ENCODE assay signal across 1 cellular context in genomic region chr7:148466120-148466519, GRCh38.
TF ChIP-seq lines count a peak whose summit lies in the region.

No MANE protein-coding gene starts in this region.

TF ChIP-seq in GM23338, 12 proteins besides CTCF, POLR2A, EP300 and RAD21 (continued from another document):
- TF ChIP-seq, protein P1, sequence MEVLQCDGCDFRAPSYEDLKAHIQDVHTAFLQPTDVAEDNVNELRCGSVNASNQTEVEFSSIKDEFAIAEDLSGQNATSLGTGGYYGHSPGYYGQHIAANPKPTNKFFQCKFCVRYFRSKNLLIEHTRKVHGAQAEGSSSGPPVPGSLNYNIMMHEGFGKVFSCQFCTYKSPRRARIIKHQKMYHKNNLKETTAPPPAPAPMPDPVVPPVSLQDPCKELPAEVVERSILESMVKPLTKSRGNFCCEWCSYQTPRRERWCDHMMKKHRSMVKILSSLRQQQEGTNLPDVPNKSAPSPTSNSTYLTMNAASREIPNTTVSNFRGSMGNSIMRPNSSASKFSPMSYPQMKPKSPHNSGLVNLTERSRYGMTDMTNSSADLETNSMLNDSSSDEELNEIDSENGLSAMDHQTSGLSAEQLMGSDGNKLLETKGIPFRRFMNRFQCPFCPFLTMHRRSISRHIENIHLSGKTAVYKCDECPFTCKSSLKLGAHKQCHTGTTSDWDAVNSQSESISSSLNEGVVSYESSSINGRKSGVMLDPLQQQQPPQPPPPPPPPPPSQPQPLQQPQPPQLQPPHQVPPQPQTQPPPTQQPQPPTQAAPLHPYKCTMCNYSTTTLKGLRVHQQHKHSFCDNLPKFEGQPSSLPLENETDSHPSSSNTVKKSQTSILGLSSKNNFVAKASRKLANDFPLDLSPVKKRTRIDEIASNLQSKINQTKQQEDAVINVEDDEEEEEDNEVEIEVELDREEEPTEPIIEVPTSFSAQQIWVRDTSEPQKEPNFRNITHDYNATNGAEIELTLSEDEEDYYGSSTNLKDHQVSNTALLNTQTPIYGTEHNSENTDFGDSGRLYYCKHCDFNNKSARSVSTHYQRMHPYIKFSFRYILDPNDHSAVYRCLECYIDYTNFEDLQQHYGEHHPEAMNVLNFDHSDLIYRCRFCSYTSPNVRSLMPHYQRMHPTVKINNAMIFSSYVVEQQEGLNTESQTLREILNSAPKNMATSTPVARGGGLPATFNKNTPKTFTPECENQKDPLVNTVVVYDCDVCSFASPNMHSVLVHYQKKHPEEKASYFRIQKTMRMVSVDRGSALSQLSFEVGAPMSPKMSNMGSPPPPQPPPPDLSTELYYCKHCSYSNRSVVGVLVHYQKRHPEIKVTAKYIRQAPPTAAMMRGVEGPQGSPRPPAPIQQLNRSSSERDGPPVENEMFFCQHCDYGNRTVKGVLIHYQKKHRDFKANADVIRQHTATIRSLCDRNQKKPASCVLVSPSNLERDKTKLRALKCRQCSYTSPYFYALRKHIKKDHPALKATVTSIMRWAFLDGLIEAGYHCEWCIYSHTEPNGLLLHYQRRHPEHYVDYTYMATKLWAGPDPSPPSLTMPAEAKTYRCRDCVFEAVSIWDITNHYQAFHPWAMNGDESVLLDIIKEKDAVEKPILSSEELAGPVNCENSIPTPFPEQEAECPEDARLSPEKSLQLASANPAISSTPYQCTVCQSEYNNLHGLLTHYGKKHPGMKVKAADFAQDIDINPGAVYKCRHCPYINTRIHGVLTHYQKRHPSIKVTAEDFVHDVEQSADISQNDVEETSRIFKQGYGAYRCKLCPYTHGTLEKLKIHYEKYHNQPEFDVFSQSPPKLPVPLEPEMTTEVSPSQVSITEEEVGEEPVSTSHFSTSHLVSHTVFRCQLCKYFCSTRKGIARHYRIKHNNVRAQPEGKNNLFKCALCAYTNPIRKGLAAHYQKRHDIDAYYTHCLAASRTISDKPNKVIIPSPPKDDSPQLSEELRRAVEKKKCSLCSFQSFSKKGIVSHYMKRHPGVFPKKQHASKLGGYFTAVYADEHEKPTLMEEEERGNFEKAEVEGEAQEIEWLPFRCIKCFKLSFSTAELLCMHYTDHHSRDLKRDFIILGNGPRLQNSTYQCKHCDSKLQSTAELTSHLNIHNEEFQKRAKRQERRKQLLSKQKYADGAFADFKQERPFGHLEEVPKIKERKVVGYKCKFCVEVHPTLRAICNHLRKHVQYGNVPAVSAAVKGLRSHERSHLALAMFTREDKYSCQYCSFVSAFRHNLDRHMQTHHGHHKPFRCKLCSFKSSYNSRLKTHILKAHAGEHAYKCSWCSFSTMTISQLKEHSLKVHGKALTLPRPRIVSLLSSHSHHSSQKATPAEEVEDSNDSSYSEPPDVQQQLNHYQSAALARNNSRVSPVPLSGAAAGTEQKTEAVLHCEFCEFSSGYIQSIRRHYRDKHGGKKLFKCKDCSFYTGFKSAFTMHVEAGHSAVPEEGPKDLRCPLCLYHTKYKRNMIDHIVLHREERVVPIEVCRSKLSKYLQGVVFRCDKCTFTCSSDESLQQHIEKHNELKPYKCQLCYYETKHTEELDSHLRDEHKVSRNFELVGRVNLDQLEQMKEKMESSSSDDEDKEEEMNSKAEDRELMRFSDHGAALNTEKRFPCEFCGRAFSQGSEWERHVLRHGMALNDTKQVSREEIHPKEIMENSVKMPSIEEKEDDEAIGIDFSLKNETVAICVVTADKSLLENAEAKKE (CRISPR knock-in tag; IDR thresholded peaks at IDR 0.05), result no peak
- TF ChIP-seq ZNF331 (CRISPR knock-in tag; IDR thresholded peaks at IDR 0.05; ENCODE audit: low read depth) (no peak), EZH2 (IDR thresholded peaks at IDR 0.05; ENCODE audit: low read depth, unreplicated experiment) (no peak), EZH2phosphoT487 (IDR thresholded peaks at IDR 0.05; ENCODE audit: unreplicated experiment) (no peak), REST (IDR thresholded peaks at IDR 0.05; ENCODE audit: unreplicated experiment) (no peak), CREB1 (CRISPR knock-in tag; IDR thresholded peaks at IDR 0.05; ENCODE audit: low read depth) (no peak), NANOG (IDR thresholded peaks at IDR 0.05; ENCODE audit: borderline replicate concordance) (no peak), ZNF114 (CRISPR knock-in tag; IDR thresholded peaks at IDR 0.05) (no peak), STAT1 (IDR thresholded peaks at IDR 0.05; ENCODE audit: unreplicated experiment) (no peak), JUNB (IDR thresholded peaks at IDR 0.05; ENCODE audit: unreplicated experiment) (no peak)
